25 cellular contexts compared by ENCODE assay signal in genomic region chr4:126871810-126872209, GRCh38.
"Had no signal": no experiment of that assay in that cellular context is flagged by ENCODE, and none has a peak within 500 bp of the region (broad histone marks: within the 10 kb centered on the region; RNA-seq: fewer than 3 reads in every experiment).

No MANE protein-coding gene starts in this region.

- H3K27ac Mint-ChIP-seq: mesothelial cell of epicardium, naive B cell had no signal

- H3K27me3 Mint-ChIP-seq: naive B cell had no signal

- DNase-seq: dermis blood vessel endothelial cell; dorsolateral prefrontal cortex; effector CD4-positive, alpha-beta T cell; effector memory CD4-positive, alpha-beta T cell; erythroblast; esophagus squamous epithelium; foreskin fibroblast; foreskin melanocyte; gastrocnemius medialis; glutamatergic neuron; head of caudate nucleus; heart right ventricle; hippocampal formation; left cardiac atrium; left lung; left ventricle myocardium superior; lower lobe of right lung; mesenchymal stem cell; mucosa of descending colon; naive B cell had no signal

- H3K4me3 Mint-ChIP-seq: mesothelial cell of epicardium, naive B cell had no signal

- H3K4me1 Mint-ChIP-seq: mesothelial cell of epicardium, naive B cell had no signal

- H3K9me3 ChIP-seq: esophagus squamous epithelium, gastrocnemius medialis had no signal

- H3K36me3 Mint-ChIP-seq: naive B cell had no signal

- ATAC-seq: esophagus mucosa, gastrocnemius medialis, heart right ventricle, left cardiac atrium, left lung, left ventricle myocardium superior, lower lobe of right lung, mucosa of descending colon had no signal

- H3K36me3 ChIP-seq: esophagus squamous epithelium, gastrocnemius medialis, heart right ventricle, left lung, lower lobe of right lung had no signal

- FAIRE-seq: islet of Langerhans, keratinocyte had no signal

- H3K27me3 ChIP-seq: dorsolateral prefrontal cortex, esophagus squamous epithelium, gastrocnemius medialis, heart right ventricle, left lung had no signal

- H3K27ac ChIP-seq: coronary artery, dorsolateral prefrontal cortex, esophagus squamous epithelium, gastrocnemius medialis, heart right ventricle, left lung, lower lobe of right lung had no signal

- H3K4me1 ChIP-seq: esophagus squamous epithelium, gastrocnemius medialis, heart right ventricle, left lung, lower lobe of right lung had no signal

- H3K4me3 ChIP-seq: coronary artery, dorsolateral prefrontal cortex, esophagus squamous epithelium, gastrocnemius medialis, heart right ventricle, left lung, lower lobe of right lung, mucosa of descending colon had no signal
